Comparison of ENCODE assay signal across 8 cellular contexts in the genomic region with DNA sequence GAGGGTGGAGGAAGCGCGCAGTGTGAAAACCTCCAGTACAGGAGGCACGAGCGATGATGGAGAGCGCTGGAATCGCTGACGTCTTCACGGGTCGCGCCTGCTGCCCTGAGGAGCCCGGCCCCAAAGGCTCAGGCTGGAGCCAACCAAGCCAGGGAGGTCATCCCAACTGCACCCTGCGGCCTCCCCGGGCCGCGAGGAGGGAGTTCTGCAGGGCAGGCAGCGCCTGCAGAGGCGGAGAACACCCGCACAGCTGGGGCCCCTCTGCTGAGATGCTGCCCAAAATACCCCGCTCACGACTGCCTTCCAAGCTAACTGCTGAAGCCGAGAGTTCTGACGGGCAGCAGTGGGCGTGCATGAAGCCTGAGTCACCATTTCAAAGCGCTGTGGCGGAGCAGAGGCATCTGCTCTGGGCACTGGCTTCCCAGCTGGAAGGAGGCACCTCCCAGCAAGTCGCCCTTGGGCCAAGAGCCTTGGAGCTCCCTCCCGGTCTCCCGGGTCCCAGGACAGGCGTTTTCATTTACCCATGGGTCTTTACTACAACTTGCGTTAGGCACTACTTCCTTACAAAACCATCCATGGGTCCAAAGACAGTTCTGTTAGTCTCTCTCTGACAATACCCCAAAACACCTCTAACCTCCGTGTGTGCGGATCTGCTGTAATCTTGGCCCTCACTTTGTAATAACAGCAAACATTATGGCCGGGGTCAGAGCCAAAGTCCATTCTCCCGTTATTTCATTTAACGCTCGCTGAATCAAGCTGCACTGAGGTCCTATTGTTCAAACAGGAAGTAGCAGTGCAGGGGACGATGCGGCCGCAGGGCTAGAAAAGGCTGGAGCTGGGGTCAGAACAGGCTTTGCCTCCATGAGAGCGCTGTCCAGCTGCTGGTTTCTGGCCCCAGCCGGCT.
DNase-seq lines count a peak whose midpoint lies in the region; ATAC-seq and TF ChIP-seq lines count a peak whose summit lies in the region.

No MANE protein-coding gene starts in this region.

- no peaks in the 10 kb centered on the region for H3K36me3 Mint-ChIP-seq in Caco-2 (ENCODE audit: insufficient read depth, unreplicated experiment)

- peaks cover 8% of the 10 kb centered on the region; the same call in 1 of the 2 replicates for H3K4me1 ChIP-seq in Caco-2

- no peaks in the 10 kb centered on the region for H3K4me1 Mint-ChIP-seq in Caco-2 (ENCODE audit: low read depth, unreplicated experiment)

- H3K4me3 Mint-ChIP-seq in Caco-2 (ENCODE audit: unreplicated experiment), result peak overlapping the region; percentile 59

- no TSS peak for BruUV-seq in Caco-2 (replicated peaks; lab: Mats Ljungman, UMichigan)

- peak; percentile 67 for ATAC-seq in HG03432 (IDR thresholded peaks at IDR 0.05; ENCODE audit: unreplicated experiment)

- peak; percentile 65 to 67 for DNase-seq in Caco-2
- peak; percentile 26 for DNase-seq in activated CD4-positive, alpha-beta T cell treated with anti-CD3 and anti-CD28 coated beads for 1 hour
- peak in 51 of 61 donors; percentile 5 to 86 (median 45) for DNase-seq in caudate nucleus (lab: John Stamatoyannopoulos, UW)
- DNase-seq in kidney glomerular epithelial cell (lab: John Stamatoyannopoulos, UW), result peak; percentile 69
- peak; percentile 47 to 60 (median 60) for DNase-seq in stimulated activated CD4-positive, alpha-beta T cell treated with anti-CD3 and anti-CD28 coated beads, Interleukin-12 subunit alpha, Interleukin-12 subunit beta, amount 100 ng/mL, for 48 hours (ENCODE audit: low read depth in 2 of 3, low spot score in 1 of 3)
- no peak for DNase-seq in SKM-1 (lab: John Stamatoyannopoulos, UW; ENCODE audit: unreplicated experiment)
- no peak for DNase-seq in NCI-H1436 (lab: John Stamatoyannopoulos, UW)

- H3K27me3 ChIP-seq in Caco-2 (replicated peaks; ENCODE audit: control insufficient read depth, insufficient read depth, low read length), result no peaks in the 10 kb centered on the region

- intact Hi-C loops in Caco-2 (cut with micrococcal nuclease; ENCODE audit: unreplicated experiment), result no loop called here

- TF ChIP-seq CTCF in Caco-2 (IDR thresholded peaks at IDR 0.05; ENCODE audit: insufficient read depth in 1 of 2, low read depth in 1 of 2, low read length in 1 of 2, severe bottlenecking in 1 of 2, unreplicated experiment in 1 of 2), result no peak

- H3K9me3 ChIP-seq in Caco-2, result no peaks in the 10 kb centered on the region

- POLR2A ChIA-PET in Caco-2 (lab: Charles Lee), result interaction anchor here (1.4 kb wide), 1 partner anchor 95 kb away, joined by 3 read pairs; no protein-coding TSS in a partner anchor

- no peak overlapping the region for H3K27ac Mint-ChIP-seq in Caco-2 (ENCODE audit: unreplicated experiment)

- H3K4me3 ChIP-seq in Caco-2 (ENCODE audit: low read depth, low read length), result peak overlapping the region; percentile 4; the same call in 1 of the 2 replicates

- H3K9me3 Mint-ChIP-seq in Caco-2 (ENCODE audit: unreplicated experiment), result no peaks in the 10 kb centered on the region

- H3K27me3 Mint-ChIP-seq in Caco-2 (ENCODE audit: insufficient read depth, unreplicated experiment), result peaks cover 4% of the 10 kb centered on the region

- no peaks in the 10 kb centered on the region for H3K36me3 ChIP-seq in Caco-2 (ENCODE audit: control insufficient read depth, insufficient read depth, low read length)

- CTCF ChIA-PET in Caco-2 (lab: Charles Lee), result no interaction called here

- H3K27ac ChIP-seq in caudate nucleus (ENCODE audit: low read depth, low read length), result peak overlapping the region; percentile 48

Comparison
In these comparisons a context has a peak if more than half of its experiments do, and no peak if none do; other contexts are left out.
1. DNase-seq: peak in Caco-2 (2 of 2), activated CD4-positive, alpha-beta T cell treated with anti-CD3 and anti-CD28 coated beads for 1 hour (single experiment), caudate nucleus (51 of 61), kidney glomerular epithelial cell (single experiment) and stimulated activated CD4-positive, alpha-beta T cell treated with anti-CD3 and anti-CD28 coated beads, Interleukin-12 subunit alpha, Interleukin-12 subunit beta, amount 100 ng/mL, for 48 hours (3 of 3); none in SKM-1 (single experiment) and NCI-H1436 (single experiment).